In the genomic region with DNA sequence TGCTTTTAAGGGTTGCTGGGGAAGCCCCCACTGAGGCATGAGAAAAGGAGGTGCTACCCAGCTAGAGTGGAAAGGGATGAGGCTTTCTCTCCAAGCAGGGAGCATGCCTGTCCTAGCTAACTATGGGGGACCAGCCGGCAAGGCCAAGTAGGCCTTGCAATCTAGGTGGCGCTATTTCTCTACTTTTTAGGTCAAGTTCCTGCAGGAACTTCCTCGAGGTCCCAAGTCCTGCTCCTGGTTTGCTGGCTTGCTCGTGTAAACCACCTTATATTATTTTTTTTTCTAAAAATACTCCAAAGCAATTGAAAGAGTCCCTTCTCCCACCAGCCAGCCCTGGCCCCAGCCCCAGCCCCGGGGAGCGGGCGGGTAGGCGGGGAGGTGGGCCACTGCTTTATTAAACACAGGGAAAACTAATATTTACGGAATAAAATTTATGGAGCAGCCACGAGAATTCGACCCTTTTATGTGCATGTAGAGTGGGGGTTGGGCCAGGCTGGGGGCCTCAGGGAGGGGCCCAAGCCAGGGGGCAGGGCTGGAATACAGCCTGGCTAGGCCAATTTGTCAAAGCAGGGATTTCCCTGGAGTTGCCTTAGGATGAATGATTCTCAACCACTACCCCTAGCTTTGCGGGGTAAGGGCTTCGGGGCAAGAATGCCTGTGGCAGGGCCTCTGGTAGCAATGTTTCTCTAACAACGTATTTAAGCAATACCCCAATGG, we compare ENCODE assay signal across 8 cellular contexts. TPM values are rescaled to one million over a fixed set of nuclear protein-coding genes. Genes with fewer than 3 reads are reported as not detected.
DNase-seq lines count a peak whose midpoint lies in the region; TF ChIP-seq lines count a peak whose summit lies in the region.

No MANE protein-coding gene starts in this region.

- TF ChIP-seq EP300 in tibial nerve (IDR thresholded peaks at IDR 0.05), result no peak

- TF ChIP-seq CTCF in AG04450 (IDR thresholded peaks at IDR 0.05; ENCODE audit: low read depth, low read length) (peak; percentile 63), WERI-Rb-1 (IDR thresholded peaks at IDR 0.05; ENCODE audit: low read depth, low read length) (peak; percentile 86), tibial nerve (IDR thresholded peaks at IDR 0.05) (peak in 4 of 5 experiments; percentile 11 to 37 (median 25)), vagina (IDR thresholded peaks at IDR 0.05) (no peak)

- TF ChIP-seq POLR2A in tibial nerve (IDR thresholded peaks at IDR 0.05), result no peak
- TF ChIP-seq POLR2A in vagina (IDR thresholded peaks at IDR 0.05), result no peak

- H3K27ac ChIP-seq in AG04450 (ENCODE audit: low read depth, low read length), result no peak overlapping the region
- H3K27ac ChIP-seq in WERI-Rb-1, result no peak overlapping the region
- H3K27ac ChIP-seq in tibial nerve, result no peak overlapping the region
- H3K27ac ChIP-seq in vagina, result no peak overlapping the region

- CTCF ChIA-PET in AG04450 (lab: Charles Lee), result interaction anchor here (0.6 to 7.3 kb wide), 30 partner anchors 9 to 1493 kb away, joined by 3 to 122 read pairs (median 5); a partner anchor contains a TSS

- peaks cover 23% of the 10 kb centered on the region for H3K36me3 ChIP-seq in WERI-Rb-1
- H3K36me3 ChIP-seq in tibial nerve, result peaks cover 0 to 87% (median 12%) of the 10 kb centered on the region in 3 donors
- peaks cover 0 to 31% of the 10 kb centered on the region in 2 donors for H3K36me3 ChIP-seq in vagina

- no peaks in the 10 kb centered on the region; the same call in 1 of the 2 replicates for H3K9me3 ChIP-seq in AG04450 (ENCODE audit: control insufficient read depth, insufficient read depth, low read length)
- no peaks in the 10 kb centered on the region for H3K9me3 ChIP-seq in WERI-Rb-1 (ENCODE audit: severe bottlenecking)
- no peaks in the 10 kb centered on the region for H3K9me3 ChIP-seq in iPS-18c (ENCODE audit: control insufficient read depth, insufficient read depth, low read length)
- no peaks in the 10 kb centered on the region for H3K9me3 ChIP-seq in tibial nerve
- no peaks in the 10 kb centered on the region for H3K9me3 ChIP-seq in vagina

- H3K4me3 ChIP-seq in AG04450 (ENCODE audit: low read depth, low read length), result no peak overlapping the region
- H3K4me3 ChIP-seq in WERI-Rb-1 (ENCODE audit: low read depth, low read length), result no peak overlapping the region
- H3K4me3 ChIP-seq in iPS-18c (ENCODE audit: insufficient read depth, low read depth, low read length), result 0 out of 2 replicates have a peak overlapping the region, but pooled peaks have one; percentile 10
- no peak overlapping the region for H3K4me3 ChIP-seq in tibial nerve
- no peak overlapping the region for H3K4me3 ChIP-seq in vagina

- POLR2A ChIA-PET in AG04450 (lab: Yijun Ruan, JAX), result no interaction called here

- intact Hi-C loops in vagina (cut with DNase I), result no loop called here

- H3K27me3 ChIP-seq in AG04450 (ENCODE audit: control insufficient read depth, insufficient read depth, low read length), result no peaks in the 10 kb centered on the region
- no peaks in the 10 kb centered on the region for H3K27me3 ChIP-seq in WERI-Rb-1 (ENCODE audit: insufficient read depth, low read depth, severe bottlenecking)
- H3K27me3 ChIP-seq in tibial nerve, result no peaks in the 10 kb centered on the region
- H3K27me3 ChIP-seq in vagina, result no peaks in the 10 kb centered on the region

- WGBS in tibial nerve, 2 donors, result 47 to 50% methylated on average over 14 of the region's 14 CpGs

- DNase-seq in AG04450 (ENCODE audit: low read depth, low spot score) (peak; percentile 27), GM04504 (ENCODE audit: low read depth) (peak; percentile 14), NCI-H1694 (lab: John Stamatoyannopoulos, UW) (peak; percentile 86), WERI-Rb-1 (peak; percentile 63), tibial nerve (ENCODE audit: low spot score in 2 of 2) (no peak), vagina (ENCODE audit: extremely low spot score in 2 of 2) (no peak)
- no peak for DNase-seq in stimulated activated naive CD4-positive, alpha-beta T cell treated with Interleukin-2 at 50 U/mL for 16 hours (lab: John Stamatoyannopoulos, UW)

- H3K4me1 ChIP-seq in tibial nerve (no peaks in the 10 kb centered on the region), vagina (no peaks in the 10 kb centered on the region)

RNA-seq across cellular contexts. Expression of a gene that starts 12.8 kb away (rescaled TPM):
- 0.04 TPM in 1 of 2 replicates, not detected in the other for polyA plus RNA-seq in AG04450 (2011; rRNA removed)
- not detected in 2 replicates for polyA minus RNA-seq in AG04450 (2011; rRNA and poly(A)+ RNA removed)
- under 1 TPM in 1 of 4 donors, not detected in 3; 0.63 TPM for total RNA-seq in tibial nerve
- total RNA-seq in vagina, result not detected

RNA-seq across cellular contexts. Expression of a gene that starts 32.3 kb away (rescaled TPM):
- not detected in 2 replicates for polyA plus RNA-seq in AG04450 (2011; rRNA removed)
- not detected in 2 replicates for polyA minus RNA-seq in AG04450 (2011; rRNA and poly(A)+ RNA removed)
- total RNA-seq in tibial nerve, result not detected
- total RNA-seq in vagina, result not detected

Comparison
In these comparisons a context has a peak if more than half of its experiments do, and no peak if none do; other contexts are left out.
1. DNase-seq: peak in AG04450 (single experiment), GM04504 (single experiment), NCI-H1694 (single experiment) and WERI-Rb-1 (single experiment); none in tibial nerve (0 of 2), vagina (0 of 2) and stimulated activated naive CD4-positive, alpha-beta T cell treated with Interleukin-2 at 50 U/mL for 16 hours (single experiment).
2. CTCF ChIP-seq: peak in AG04450 (single experiment), WERI-Rb-1 (single experiment) and tibial nerve (4 of 5); none in vagina (0 of 3).